In genomic region chr4:129515356-129515755, GRCh38 we compare ENCODE assay signal across 32 cellular contexts.
"Had no signal": no experiment of that assay in that cellular context is flagged by ENCODE, and none has a peak within 500 bp of the region (broad histone marks: within the 10 kb centered on the region; RNA-seq: fewer than 3 reads in every experiment).

No MANE protein-coding gene starts in this region.

- H3K36me3 Mint-ChIP-seq: activated CD8-positive, alpha-beta memory T cell treated with anti-CD3 and anti-CD28 coated beads, Interleukin-2, amount 10 ng/mL, durations not matched to agents 7 days and 5 days; activated naive CD4-positive, alpha-beta T cell treated with anti-CD3 and anti-CD28 coated beads, Interleukin-2, amount 10 ng/mL, durations not matched to agents 7 days and 5 days; activated naive CD8-positive, alpha-beta T cell had no signal

- H3K27ac Mint-ChIP-seq: activated CD4-positive, alpha-beta memory T cell treated with anti-CD3 and anti-CD28 coated beads, Interleukin-2, amount 10 ng/mL, durations not matched to agents 7 days and 5 days; activated CD8-positive, alpha-beta memory T cell treated with anti-CD3 and anti-CD28 coated beads, Interleukin-2, amount 10 ng/mL, durations not matched to agents 7 days and 5 days; activated naive CD4-positive, alpha-beta T cell treated with anti-CD3 and anti-CD28 coated beads, Interleukin-2, amount 10 ng/mL, durations not matched to agents 7 days and 5 days; activated naive CD8-positive, alpha-beta T cell; activated naive CD8-positive, alpha-beta T cell treated with anti-CD3 and anti-CD28 coated beads, Interleukin-2, amount 50 U/mL, for 24 hours had no signal

- H3K4me3 Mint-ChIP-seq: activated CD4-positive, alpha-beta memory T cell treated with anti-CD3 and anti-CD28 coated beads, Interleukin-2, amount 10 ng/mL, durations not matched to agents 7 days and 5 days; activated CD8-positive, alpha-beta memory T cell treated with anti-CD3 and anti-CD28 coated beads, Interleukin-2, amount 10 ng/mL, durations not matched to agents 7 days and 5 days; activated naive CD4-positive, alpha-beta T cell treated with anti-CD3 and anti-CD28 coated beads, Interleukin-2, amount 10 ng/mL, durations not matched to agents 7 days and 5 days; activated naive CD8-positive, alpha-beta T cell; activated naive CD8-positive, alpha-beta T cell treated with anti-CD3 and anti-CD28 coated beads, Interleukin-2, amount 50 U/mL, for 24 hours; central memory CD8-positive, alpha-beta T cell had no signal

- H3K4me3 ChIP-seq: cardiac muscle cell, Peyer's patch, SJSA1 had no signal

- ATAC-seq: activated CD8-positive, alpha-beta memory T cell treated with anti-CD3 and anti-CD28 coated beads, Interleukin-2, amount 10 ng/mL, durations not matched to agents 7 days and 5 days; activated naive CD8-positive, alpha-beta T cell treated with anti-CD3 and anti-CD28 coated beads, Interleukin-2, amount 50 U/mL, for 24 hours; PC-3 had no signal

- H3K27me3 Mint-ChIP-seq: activated CD4-positive, alpha-beta memory T cell treated with anti-CD3 and anti-CD28 coated beads, Interleukin-2, amount 10 ng/mL, durations not matched to agents 7 days and 5 days; activated CD8-positive, alpha-beta memory T cell treated with anti-CD3 and anti-CD28 coated beads, Interleukin-2, amount 10 ng/mL, durations not matched to agents 7 days and 5 days; activated naive CD4-positive, alpha-beta T cell treated with anti-CD3 and anti-CD28 coated beads, Interleukin-2, amount 10 ng/mL, durations not matched to agents 7 days and 5 days; activated naive CD8-positive, alpha-beta T cell treated with anti-CD3 and anti-CD28 coated beads, Interleukin-2, amount 50 U/mL, for 24 hours; central memory CD8-positive, alpha-beta T cell had no signal

- H3K9me3 Mint-ChIP-seq: activated naive CD4-positive, alpha-beta T cell treated with anti-CD3 and anti-CD28 coated beads, Interleukin-2, amount 10 ng/mL, durations not matched to agents 7 days and 5 days; activated naive CD8-positive, alpha-beta T cell treated with anti-CD3 and anti-CD28 coated beads, Interleukin-2, amount 50 U/mL, for 24 hours had no signal

- H3K4me1 Mint-ChIP-seq: activated CD4-positive, alpha-beta memory T cell treated with anti-CD3 and anti-CD28 coated beads, Interleukin-2, amount 10 ng/mL, durations not matched to agents 7 days and 5 days; activated CD8-positive, alpha-beta memory T cell treated with anti-CD3 and anti-CD28 coated beads, Interleukin-2, amount 10 ng/mL, durations not matched to agents 7 days and 5 days; activated naive CD4-positive, alpha-beta T cell treated with anti-CD3 and anti-CD28 coated beads, Interleukin-2, amount 10 ng/mL, durations not matched to agents 7 days and 5 days; activated naive CD8-positive, alpha-beta T cell treated with anti-CD3 and anti-CD28 coated beads, Interleukin-2, amount 50 U/mL, for 24 hours; central memory CD8-positive, alpha-beta T cell had no signal

- DNase-seq: activated CD4-positive, alpha-beta memory T cell treated with anti-CD3 and anti-CD28 coated beads, Interleukin-2, amount 10 ng/mL, durations not matched to agents 7 days and 5 days; activated CD4-positive, alpha-beta T cell treated with anti-CD3 and anti-CD28 coated beads for 1 hour; activated CD4-positive, alpha-beta T cell treated with anti-CD3 and anti-CD28 coated beads for 48 hours; activated CD4-positive, CD25-positive, alpha-beta regulatory T cell; activated CD8-positive, alpha-beta memory T cell treated with anti-CD3 and anti-CD28 coated beads for 24 hours; activated CD8-positive, alpha-beta memory T cell treated with anti-CD3 and anti-CD28 coated beads, Interleukin-2, amount 10 ng/mL, durations not matched to agents 7 days and 5 days; activated CD8-positive, alpha-beta memory T cell treated with anti-CD3 and anti-CD28 coated beads, Interleukin-2, amount 50 U/mL, for 48 hours; activated effector memory CD4-positive, alpha-beta T cell treated with Interleukin-2 at 50 U/mL for 16 hours; activated naive CD4-positive, alpha-beta T cell treated with anti-CD3 and anti-CD28 coated beads, Interleukin-2, amount 10 ng/mL, durations not matched to agents 7 days and 5 days; activated naive CD8-positive, alpha-beta T cell treated with anti-CD3 and anti-CD28 coated beads, Interleukin-2, amount 50 U/mL, for 24 hours; activated T-cell treated with anti-CD3 and anti-CD28 coated beads, Interleukin-2, amount 50 U/mL, for 48 hours; anterior cingulate cortex; NCI-H146; NCI-H187; NCI-H2107; NCI-H2171; NCI-H526; NCI-H748 treated with DMSO at 0.1 percent for 48 hours; NK-92 treated with Interleukin-12 subunit alpha and Interleukin-12 subunit beta, amount 100 ng/mL, for 24 hours; PC-3; Peyer's patch; RPMI8226; SHP77 treated with DMSO at 0.1 percent for 48 hours; SK-N-SH; T-helper 1 cell; T-helper 2 cell; T1000; WERI-Rb-1 had no signal
